ENCODE assay signal across 31 cellular contexts in genomic region chr5:96045888-96046287, GRCh38.
"Had no signal": no experiment of that assay in that cellular context is flagged by ENCODE, and none has a peak within 500 bp of the region (broad histone marks: within the 10 kb centered on the region; RNA-seq: fewer than 3 reads in every experiment).

No MANE protein-coding gene starts in this region.

- H3K4me3 Mint-ChIP-seq: natural killer cell; nephron; neural progenitor cell; stimulated activated memory B cell treated with anti-CD40 and anti-IgM and Interleukin-4, amounts not matched to agents 10 μg/mL and 1 μg/mL and 100 μg/mL, for 72 hours; stimulated activated naive CD8-positive, alpha-beta T cell treated with anti-CD3 and anti-CD28 coated beads, Interleukin-15, amount 100 ng/mL, for 72 hours; type B pancreatic cell had no signal

- H3K4me2 ChIP-seq: neural progenitor cell, smooth muscle cell had no signal

- H3K4me1 ChIP-seq: parathyroid adenoma, psoas muscle, testis, transverse colon, uterus had no signal

- H3K27me3 ChIP-seq: neural progenitor cell, ovary, spleen, suprapubic skin, testis, tibial artery, transverse colon, upper lobe of right lung, uterus had no signal

- H3K9me3 ChIP-seq: ovary, psoas muscle, spleen, suprapubic skin, testis, tibial artery, transverse colon, upper lobe of right lung, uterus had no signal

- H3K79me2 ChIP-seq: parathyroid adenoma had no signal

- H3K4me1 Mint-ChIP-seq: natural killer cell; nephron; neural progenitor cell; stimulated activated memory B cell treated with anti-CD40 and anti-IgM and Interleukin-4, amounts not matched to agents 10 μg/mL and 1 μg/mL and 100 μg/mL, for 72 hours; stimulated activated naive CD8-positive, alpha-beta T cell treated with anti-CD3 and anti-CD28 coated beads, Interleukin-15, amount 100 ng/mL, for 72 hours had no signal

- H3K4me3 ChIP-seq: neural progenitor cell, ovary, psoas muscle, skin epidermis, smooth muscle cell, spleen, suprapubic skin, testis, tibial artery, transverse colon, upper lobe of right lung, uterus had no signal

- ATAC-seq: natural killer cell; psoas muscle; right cardiac atrium; sciatic nerve; stimulated activated memory B cell treated with anti-CD40 and anti-IgM and Interleukin-4, amounts not matched to agents 10 μg/mL and 1 μg/mL and 100 μg/mL, for 72 hours; stimulated activated naive CD8-positive, alpha-beta T cell treated with anti-CD3 and anti-CD28 coated beads, Interleukin-15, amount 100 ng/mL, for 72 hours; stimulated activated naive CD8-positive, alpha-beta T cell treated with anti-CD3 and anti-CD28 coated beads, Interleukin-15, Interleukin-2, amounts not matched to agents 100 U/mL and 50 U/mL, for 24 hours; upper lobe of right lung had no signal

- H3K9ac ChIP-seq: neural progenitor cell, parathyroid adenoma had no signal

- H3K27ac ChIP-seq: neural progenitor cell, ovary, parathyroid adenoma, psoas muscle, skin epidermis, spleen, suprapubic skin, testis, tibial artery, transverse colon, upper lobe of right lung, uterus had no signal

- H3K27ac Mint-ChIP-seq: natural killer cell; nephron; neural progenitor cell; progenitor cell of endocrine pancreas; stimulated activated memory B cell treated with anti-CD40 and anti-IgM and Interleukin-4, amounts not matched to agents 10 μg/mL and 1 μg/mL and 100 μg/mL, for 72 hours; stimulated activated naive CD8-positive, alpha-beta T cell treated with anti-CD3 and anti-CD28 coated beads, Interleukin-15, amount 100 ng/mL, for 72 hours; type B pancreatic cell had no signal

- H3K36me3 Mint-ChIP-seq: natural killer cell; neural progenitor cell; stimulated activated memory B cell treated with anti-CD40 and anti-IgM and Interleukin-4, amounts not matched to agents 10 μg/mL and 1 μg/mL and 100 μg/mL, for 72 hours; type B pancreatic cell had no signal

- DNase-seq: natural killer cell; occipital lobe; ovary; posterior cingulate gyrus; psoas muscle; right cardiac atrium; spleen; stimulated activated CD4-positive, alpha-beta T cell treated with anti-CD3 and anti-CD28 coated beads, Interleukin-12 subunit alpha, Interleukin-12 subunit beta, amount 100 ng/mL, for 4 hours; stimulated activated CD4-positive, alpha-beta T cell treated with anti-CD3 and anti-CD28 coated beads, Interleukin-1b, Interleukin-23, amount 100 ng/mL, for 48 hours; stimulated activated CD4-positive, alpha-beta T cell treated with anti-CD3 and anti-CD28 coated beads, Interleukin-4, amount 100 ng/mL, for 1 hour; stimulated activated CD4-positive, alpha-beta T cell treated with anti-CD3 and anti-CD28 coated beads, Interleukin-4, amount 100 ng/mL, for 4 hours; stimulated activated CD8-positive, alpha-beta memory T cell treated with anti-CD3 and anti-CD28 coated beads, Interleukin-4, amount 100 ng/mL, for 48 hours; stimulated activated naive CD4-positive, alpha-beta T cell; stimulated activated naive CD8-positive, alpha-beta T cell treated with anti-CD3 and anti-CD28 coated beads, Interleukin-15, amount 100 ng/mL, for 72 hours; stimulated activated naive CD8-positive, alpha-beta T cell treated with anti-CD3 and anti-CD28 coated beads, Interleukin-15, Interleukin-2, amounts not matched to agents 100 U/mL and 50 U/mL, for 24 hours; substantia nigra; testis; tibial artery; transverse colon; upper lobe of right lung; uterus had no signal

- H2AFZ ChIP-seq: neural progenitor cell, parathyroid adenoma had no signal

- H3K36me3 ChIP-seq: neural progenitor cell, ovary, spleen, suprapubic skin, tibial artery, transverse colon, upper lobe of right lung, uterus had no signal

- H3K27me3 Mint-ChIP-seq: progenitor cell of endocrine pancreas; stimulated activated memory B cell treated with anti-CD40 and anti-IgM and Interleukin-4, amounts not matched to agents 10 μg/mL and 1 μg/mL and 100 μg/mL, for 72 hours; stimulated activated naive CD8-positive, alpha-beta T cell treated with anti-CD3 and anti-CD28 coated beads, Interleukin-15, amount 100 ng/mL, for 72 hours; type B pancreatic cell had no signal

- H3K9me3 Mint-ChIP-seq: natural killer cell; nephron; neural progenitor cell; stimulated activated memory B cell treated with anti-CD40 and anti-IgM and Interleukin-4, amounts not matched to agents 10 μg/mL and 1 μg/mL and 100 μg/mL, for 72 hours; stimulated activated naive CD8-positive, alpha-beta T cell treated with anti-CD3 and anti-CD28 coated beads, Interleukin-15, amount 100 ng/mL, for 72 hours; type B pancreatic cell had no signal
